18 cellular contexts compared by ENCODE assay signal in the genomic region with DNA sequence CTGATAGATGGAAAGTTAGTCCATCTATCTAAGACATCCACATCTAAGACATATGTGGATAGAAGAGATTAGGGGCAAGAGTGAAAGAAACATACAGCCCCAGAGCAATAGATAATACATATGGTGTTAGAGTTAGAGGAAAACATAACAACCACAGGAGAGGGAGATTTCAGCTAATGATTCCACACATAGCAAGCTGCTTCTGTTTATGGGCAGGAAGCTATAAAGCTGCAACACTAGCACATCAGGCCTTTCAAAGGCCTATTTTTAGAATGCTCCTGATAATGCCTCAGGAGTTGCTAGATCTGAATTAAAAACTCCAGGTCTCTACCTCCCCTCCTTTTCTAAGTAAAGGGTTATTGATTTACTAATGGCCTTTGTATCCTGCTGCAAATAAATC. TPM values are rescaled to one million over a fixed set of nuclear protein-coding genes. Genes with fewer than 3 reads are reported as not detected.
"Had no signal": no experiment of that assay in that cellular context is flagged by ENCODE, and none has a peak within 500 bp of the region (broad histone marks: within the 10 kb centered on the region; RNA-seq: fewer than 3 reads in every experiment).

No MANE protein-coding gene starts in this region.

- H3K9me3 ChIP-seq: gastrocnemius medialis, heart left ventricle, mucosa of descending colon, pancreas, spleen, upper lobe of right lung had no signal

- FAIRE-seq: pancreas had no signal

- H3K27ac ChIP-seq: gastrocnemius medialis, heart left ventricle, pancreas, spleen, upper lobe of right lung had no signal

- H3K27me3 ChIP-seq: gastrocnemius medialis, heart left ventricle, pancreas, spleen, upper lobe of right lung had no signal

- DNase-seq: activated CD4-positive, alpha-beta T cell treated with anti-CD3 and anti-CD28 coated beads for 36 hours; activated CD4-positive, alpha-beta T cell treated with anti-CD3 and anti-CD28 coated beads, Interleukin-2, amount 50 U/mL, for 48 hours; activated naive CD8-positive, alpha-beta T cell treated with anti-CD3 and anti-CD28 coated beads for 36 hours; activated T-cell treated with anti-CD3 and anti-CD28 coated beads for 4 hours; amniotic stem cell; gastrocnemius medialis; heart left ventricle; left ventricle myocardium superior; mucosa of descending colon; naive B cell; pancreas; spleen; stimulated activated naive CD4-positive, alpha-beta T cell; upper lobe of right lung had no signal

- H3K4me3 ChIP-seq: gastrocnemius medialis, heart left ventricle, mucosa of descending colon, pancreas, spleen, upper lobe of right lung had no signal

- H3K4me1 ChIP-seq: pancreas, upper lobe of right lung had no signal

- H3K36me3 ChIP-seq: gastrocnemius medialis, heart left ventricle, pancreas, spleen, upper lobe of right lung had no signal

RNA-seq across cellular contexts. Expression of a gene that starts 36.1 kb away (rescaled TPM):
- total RNA-seq: activated CD4-positive, alpha-beta T cell treated with anti-CD3 and anti-CD28 coated beads for 36 hours; activated naive CD8-positive, alpha-beta T cell treated with anti-CD3 and anti-CD28 coated beads for 36 hours; dermis microvascular lymphatic vessel endothelial cell; gastrocnemius medialis; pulmonary artery endothelial cell; T-helper 2 cell treated with Interferon-gamma antibody and Interleukin-4, amounts not matched to agents 100 ng/mL and 5 ng/mL, for 36 hours; upper lobe of right lung had no signal

RNA-seq across cellular contexts. Expression of a gene that starts 42.3 kb away (rescaled TPM):
- total RNA-seq: activated CD4-positive, alpha-beta T cell treated with anti-CD3 and anti-CD28 coated beads for 36 hours; activated naive CD8-positive, alpha-beta T cell treated with anti-CD3 and anti-CD28 coated beads for 36 hours; activated T-helper 1 cell treated with anti-CD3 and anti-CD28 coated beads, Interleukin-12 subunit alpha, Interleukin-12 subunit beta, Interleukin-2, Interleukin-4 antibody, amounts not matched to agents 30 ng/mL and 10 ng/mL and 1 ng/mL, durations not matched to agents 14 hours and 24 hours and 36 hours; dermis microvascular lymphatic vessel endothelial cell; T-helper 2 cell treated with Interferon-gamma antibody and Interleukin-4, amounts not matched to agents 100 ng/mL and 5 ng/mL, for 36 hours had no signal
